Comparison of ENCODE assay signal across 25 cellular contexts in genomic region chr10:4213441-4213840, GRCh38.
"Had no signal": no experiment of that assay in that cellular context is flagged by ENCODE, and none has a peak within 500 bp of the region (broad histone marks: within the 10 kb centered on the region; RNA-seq: fewer than 3 reads in every experiment).

No MANE protein-coding gene starts in this region.

- H3K36me3 Mint-ChIP-seq: activated CD4-positive, alpha-beta memory T cell treated with anti-CD3 and anti-CD28 coated beads for 36 hours; activated naive CD4-positive, alpha-beta T cell treated with anti-CD3 and anti-CD28 coated beads, Interleukin-2, amount 10 ng/mL, durations not matched to agents 7 days and 5 days; brain; natural killer cell treated with Interleukin-12 subunit alpha and Interleukin-12 subunit beta and Interleukin-15 and Interleukin-18, amount 100 ng/mL, for 72 hours; WTC11 had no signal

- H3K4me1 ChIP-seq: lower lobe of right lung, parathyroid adenoma had no signal

- H3K36me3 ChIP-seq: gastrocnemius medialis, lower lobe of right lung, tibial artery had no signal

- H3K9ac ChIP-seq: parathyroid adenoma had no signal

- ATAC-seq: activated T-cell treated with anti-CD3 and anti-CD28 coated beads, Interleukin-2, amount 50 U/mL, for 72 hours; gastrocnemius medialis; left lobe of liver; lower lobe of right lung; natural killer cell treated with Interleukin-12 subunit alpha and Interleukin-12 subunit beta and Interleukin-15 and Interleukin-18, amount 100 ng/mL, for 72 hours; right cardiac atrium; WTC11 had no signal

- H3K4me1 Mint-ChIP-seq: activated naive CD4-positive, alpha-beta T cell treated with anti-CD3 and anti-CD28 coated beads, Interleukin-2, amount 10 ng/mL, durations not matched to agents 7 days and 5 days had no signal

- DNase-seq: activated CD4-positive, alpha-beta memory T cell treated with anti-CD3 and anti-CD28 coated beads for 36 hours; activated CD4-positive, alpha-beta T cell treated with anti-CD3 and anti-CD28 coated beads for 4 hours; activated effector memory CD4-positive, alpha-beta T cell treated with anti-CD3 and anti-CD28 coated beads, Interleukin-2, amount 50 U/mL, for 16 hours; activated naive CD4-positive, alpha-beta T cell treated with anti-CD3 and anti-CD28 coated beads, Interleukin-2, amount 10 ng/mL, durations not matched to agents 7 days and 5 days; activated T-cell treated with anti-CD3 and anti-CD28 coated beads, Interleukin-2, amount 50 U/mL, for 72 hours; anterior cingulate cortex; caudate nucleus; effector CD8-positive, alpha-beta T cell; gastrocnemius medialis; hypothalamus; islet precursor cell; lower lobe of right lung; right cardiac atrium; stimulated activated CD4-positive, alpha-beta T cell treated with anti-CD3 and anti-CD28 coated beads, Interleukin-12 subunit alpha, Interleukin-12 subunit beta, amount 100 ng/mL, for 4 hours; stimulated activated CD4-positive, alpha-beta T cell treated with anti-CD3 and anti-CD28 coated beads, Interleukin-4, amount 100 ng/mL, for 4 hours; substantia nigra; T-helper 1 cell; tibial artery had no signal

- H2AFZ ChIP-seq: parathyroid adenoma had no signal

- H3K4me3 ChIP-seq: gastrocnemius medialis, lower lobe of right lung, tibial artery had no signal

- H3K27ac Mint-ChIP-seq: activated CD4-positive, alpha-beta memory T cell treated with anti-CD3 and anti-CD28 coated beads for 36 hours; activated naive CD4-positive, alpha-beta T cell treated with anti-CD3 and anti-CD28 coated beads, Interleukin-2, amount 10 ng/mL, durations not matched to agents 7 days and 5 days; activated T-cell treated with anti-CD3 and anti-CD28 coated beads, Interleukin-2, amount 50 U/mL, for 72 hours; brain; dendritic cell treated with granulocyte-macrophage colony-stimulating factor and Interleukin-4, amounts not matched to agents 40 ng/mL and 50 ng/mL, for 4 days; stimulated activated naive CD8-positive, alpha-beta T cell treated with anti-CD3 and anti-CD28 coated beads, Interleukin-15, Interleukin-2, amounts not matched to agents 100 ng/mL and 50 ng/mL, for 24 hours; WTC11 had no signal

- H3K27me3 Mint-ChIP-seq: activated CD4-positive, alpha-beta memory T cell treated with anti-CD3 and anti-CD28 coated beads for 36 hours; brain had no signal

- H3K4me3 Mint-ChIP-seq: activated CD4-positive, alpha-beta memory T cell treated with anti-CD3 and anti-CD28 coated beads for 36 hours; activated naive CD4-positive, alpha-beta T cell treated with anti-CD3 and anti-CD28 coated beads, Interleukin-2, amount 10 ng/mL, durations not matched to agents 7 days and 5 days; activated T-cell treated with anti-CD3 and anti-CD28 coated beads, Interleukin-2, amount 50 U/mL, for 72 hours; brain; dendritic cell treated with granulocyte-macrophage colony-stimulating factor and Interleukin-4, amounts not matched to agents 40 ng/mL and 50 ng/mL, for 4 days; natural killer cell treated with Interleukin-12 subunit alpha and Interleukin-12 subunit beta and Interleukin-15 and Interleukin-18, amount 100 ng/mL, for 72 hours; stimulated activated naive CD8-positive, alpha-beta T cell treated with anti-CD3 and anti-CD28 coated beads, Interleukin-15, Interleukin-2, amounts not matched to agents 100 ng/mL and 50 ng/mL, for 24 hours; WTC11 had no signal

- H3K9me3 Mint-ChIP-seq: activated CD4-positive, alpha-beta memory T cell treated with anti-CD3 and anti-CD28 coated beads for 36 hours; activated naive CD4-positive, alpha-beta T cell treated with anti-CD3 and anti-CD28 coated beads, Interleukin-2, amount 10 ng/mL, durations not matched to agents 7 days and 5 days; activated T-cell treated with anti-CD3 and anti-CD28 coated beads, Interleukin-2, amount 50 U/mL, for 72 hours; brain; dendritic cell treated with granulocyte-macrophage colony-stimulating factor and Interleukin-4, amounts not matched to agents 40 ng/mL and 50 ng/mL, for 4 days; stimulated activated naive CD8-positive, alpha-beta T cell treated with anti-CD3 and anti-CD28 coated beads, Interleukin-15, Interleukin-2, amounts not matched to agents 100 ng/mL and 50 ng/mL, for 24 hours; WTC11 had no signal

- H3K27me3 ChIP-seq: gastrocnemius medialis, tibial artery had no signal

- H3K9me3 ChIP-seq: gastrocnemius medialis, lower lobe of right lung, tibial artery had no signal

- H3K27ac ChIP-seq: gastrocnemius medialis, lower lobe of right lung, parathyroid adenoma, tibial artery had no signal
